31 cellular contexts compared by ENCODE assay signal in genomic region chr18:73593207-73593606, GRCh38.
DNase-seq lines count a peak whose midpoint lies in the region; ATAC-seq and TF ChIP-seq lines count a peak whose summit lies in the region.
"Had no signal": no experiment of that assay in that cellular context is flagged by ENCODE, and none has a peak within 500 bp of the region (broad histone marks: within the 10 kb centered on the region; RNA-seq: fewer than 3 reads in every experiment).

No MANE protein-coding gene starts in this region.

- H3K4me1 Mint-ChIP-seq in stimulated activated naive B cell treated with anti-CD40 and anti-IgM and Interleukin-4, amounts not matched to agents 10 μg/mL and 1 μg/mL and 100 μg/mL, for 72 hours, result no peaks in the 10 kb centered on the region
- H3K4me1 Mint-ChIP-seq: B cell; CD14-positive monocyte; CD4-positive, alpha-beta memory T cell; CD4-positive, CD25-positive, alpha-beta regulatory T cell; CD8-positive, alpha-beta memory T cell had no signal

- no peak for DNase-seq in stimulated activated naive B cell treated with anti-CD40 and anti-IgM and Interleukin-4, amounts not matched to agents 10 μg/mL and 1 μg/mL and 100 μg/mL, for 72 hours
- no peak for DNase-seq in activated naive CD4-positive, alpha-beta T cell treated with anti-CD3 and anti-CD28 coated beads, Interleukin-2, amount 50 U/mL, for 16 hours
- DNase-seq in coronary artery (ENCODE audit: low spot score), result no peak
- DNase-seq: 8988T; ACHN; AML-193; BE2C; C1 segment of cervical spinal cord; Caco-2; Calu3; CD4-positive, alpha-beta memory T cell; CD4-positive, alpha-beta T cell; CD4-positive, CD25-positive, alpha-beta regulatory T cell; CD8-positive, alpha-beta memory T cell; CD8-positive, alpha-beta T cell; COR-L47; DMS 273 treated with DMSO at 0.1 percent for 48 hours; DMS153; DMS53; DMS79; DMS79 treated with DMSO at 0.1 percent for 48 hours; DND-41; EL had no signal

- no peak overlapping the region for H3K4me3 ChIP-seq in OCI-LY3 (ENCODE audit: low read length)
- H3K4me3 ChIP-seq in coronary artery, result no peak overlapping the region
- H3K4me3 ChIP-seq: A549; BLaER1; BLaER1 treated with 17β-estradiol and CSF1 and Interleukin-3, amounts not matched to agents 10 nM and 100 nM had no signal

- H3K9ac ChIP-seq in OCI-LY3 (ENCODE audit: low read length), result no peak overlapping the region
- H3K9ac ChIP-seq: BLaER1; BLaER1 treated with 17β-estradiol and CSF1 and Interleukin-3, amounts not matched to agents 10 nM and 100 nM had no signal

- peaks cover 8% of the 10 kb centered on the region for H3K4me1 ChIP-seq in OCI-LY3 (ENCODE audit: low read length)
- H3K4me1 ChIP-seq: A549; BE2C; BLaER1; BLaER1 treated with 17β-estradiol and CSF1 and Interleukin-3, amounts not matched to agents 10 nM and 100 nM; Caco-2 had no signal

- H3K36me3 Mint-ChIP-seq in stimulated activated naive B cell treated with anti-CD40 and anti-IgM and Interleukin-4, amounts not matched to agents 10 μg/mL and 1 μg/mL and 100 μg/mL, for 72 hours, result no peaks in the 10 kb centered on the region
- H3K36me3 Mint-ChIP-seq: CD14-positive monocyte; CD4-positive, alpha-beta memory T cell; CD4-positive, CD25-positive, alpha-beta regulatory T cell; CD8-positive, alpha-beta memory T cell; CD8-positive, alpha-beta T cell had no signal

- H3K79me2 ChIP-seq in OCI-LY3 (ENCODE audit: low read length), result no peaks in the 10 kb centered on the region

- ATAC-seq in stimulated activated naive B cell treated with anti-CD40 and anti-IgM and Interleukin-4, amounts not matched to agents 10 μg/mL and 1 μg/mL and 100 μg/mL, for 72 hours (replicated peaks), result peak; percentile 38 to 51
- ATAC-seq: A549; CD8-positive, alpha-beta T cell had no signal

- peak overlapping the region; percentile 15; the same call in 1 of the 2 replicates for H3K4me2 ChIP-seq in OCI-LY3 (ENCODE audit: low read length)
- H3K4me2 ChIP-seq: A549; BLaER1; BLaER1 treated with 17β-estradiol and CSF1 and Interleukin-3, amounts not matched to agents 10 nM and 100 nM had no signal

- no peaks in the 10 kb centered on the region for H3K27me3 Mint-ChIP-seq in stimulated activated naive B cell treated with anti-CD40 and anti-IgM and Interleukin-4, amounts not matched to agents 10 μg/mL and 1 μg/mL and 100 μg/mL, for 72 hours
- H3K27me3 Mint-ChIP-seq: B cell; CD4-positive, alpha-beta memory T cell; CD4-positive, alpha-beta T cell; CD4-positive, CD25-positive, alpha-beta regulatory T cell; CD8-positive, alpha-beta memory T cell had no signal

- no peak overlapping the region for H3K4me3 Mint-ChIP-seq in stimulated activated naive B cell treated with anti-CD40 and anti-IgM and Interleukin-4, amounts not matched to agents 10 μg/mL and 1 μg/mL and 100 μg/mL, for 72 hours
- H3K4me3 Mint-ChIP-seq: B cell; CD14-positive monocyte; CD4-positive, alpha-beta memory T cell; CD4-positive, alpha-beta T cell; CD4-positive, CD25-positive, alpha-beta regulatory T cell; CD8-positive, alpha-beta memory T cell; CD8-positive, alpha-beta T cell had no signal

- H3K9me3 ChIP-seq in OCI-LY3 (ENCODE audit: insufficient read depth, low read length), result no peaks in the 10 kb centered on the region
- H3K9me3 ChIP-seq: A549; BE2C; BLaER1; BLaER1 treated with 17β-estradiol and CSF1 and Interleukin-3, amounts not matched to agents 10 nM and 100 nM; Caco-2 had no signal

- peak overlapping the region; percentile 20; the same call in 1 of the 2 replicates for H2AFZ ChIP-seq in OCI-LY3 (ENCODE audit: low read depth, low read length)

- H3K27me3 ChIP-seq in OCI-LY3 (ENCODE audit: low read depth, low read length), result no peaks in the 10 kb centered on the region
- H3K27me3 ChIP-seq: BE2C; BLaER1; BLaER1 treated with 17β-estradiol and CSF1 and Interleukin-3, amounts not matched to agents 10 nM and 100 nM had no signal

- no peaks in the 10 kb centered on the region for H3K36me3 ChIP-seq in OCI-LY3 (replicated peaks; ENCODE audit: low read depth, low read length)
- H3K36me3 ChIP-seq: BE2C; BLaER1; BLaER1 treated with 17β-estradiol and CSF1 and Interleukin-3, amounts not matched to agents 10 nM and 100 nM had no signal

- H3K27ac ChIP-seq in OCI-LY3 (ENCODE audit: low read length) (no peak overlapping the region), coronary artery (no peak overlapping the region)
- H3K27ac ChIP-seq: 22Rv1; A549; BLaER1; BLaER1 treated with 17β-estradiol and CSF1 and Interleukin-3, amounts not matched to agents 10 nM and 100 nM; C4-2B had no signal

- TF ChIP-seq CTCF in OCI-LY3 (IDR thresholded peaks at IDR 0.05; ENCODE audit: low read depth, low read length) (no peak), coronary artery (IDR thresholded peaks at IDR 0.05) (no peak)

- no peaks in the 10 kb centered on the region for H4K20me1 ChIP-seq in OCI-LY3 (ENCODE audit: insufficient read depth, low read length)
- H4K20me1 ChIP-seq: BLaER1; BLaER1 treated with 17β-estradiol and CSF1 and Interleukin-3, amounts not matched to agents 10 nM and 100 nM had no signal

- no peak overlapping the region for H3K27ac Mint-ChIP-seq in stimulated activated naive B cell treated with anti-CD40 and anti-IgM and Interleukin-4, amounts not matched to agents 10 μg/mL and 1 μg/mL and 100 μg/mL, for 72 hours
- H3K27ac Mint-ChIP-seq: B cell; CD14-positive monocyte; CD4-positive, alpha-beta memory T cell; CD4-positive, alpha-beta T cell; CD4-positive, CD25-positive, alpha-beta regulatory T cell; CD8-positive, alpha-beta memory T cell; CD8-positive, alpha-beta T cell had no signal

- H3K9me3 Mint-ChIP-seq in stimulated activated naive B cell treated with anti-CD40 and anti-IgM and Interleukin-4, amounts not matched to agents 10 μg/mL and 1 μg/mL and 100 μg/mL, for 72 hours, result peaks cover 6 to 7% of the 10 kb centered on the region in 2 donors
